Comparison of ENCODE assay signal across 20 cellular contexts in genomic region chr6:136695410-136695809, GRCh38.
"Had no signal": no experiment of that assay in that cellular context is flagged by ENCODE, and none has a peak within 500 bp of the region (broad histone marks: within the 10 kb centered on the region; RNA-seq: fewer than 3 reads in every experiment).

No MANE protein-coding gene starts in this region.

- H3K4me1 ChIP-seq: neural progenitor cell, psoas muscle, sigmoid colon had no signal

- DNase-seq: dermis blood vessel endothelial cell; effector memory CD4-positive, alpha-beta T cell; erythroblast; esophagus squamous epithelium; foreskin melanocyte; glutamatergic neuron; heart right ventricle; hypothalamus; kidney; mesendoderm; midbrain; naive thymus-derived CD4-positive, alpha-beta T cell; posterior cingulate gyrus; psoas muscle; right cardiac atrium; sigmoid colon; stimulated activated CD4-positive, alpha-beta T cell treated with anti-CD3 and anti-CD28 coated beads, Interleukin-4, amount 100 ng/mL, for 4 hours; transverse colon had no signal

- H3K27ac ChIP-seq: neural progenitor cell, psoas muscle, transverse colon had no signal

- H3K36me3 ChIP-seq: neural progenitor cell, sigmoid colon, transverse colon had no signal

- H3K4me3 ChIP-seq: coronary artery, esophagus squamous epithelium, heart right ventricle, neural progenitor cell, psoas muscle, sigmoid colon, transverse colon had no signal

- H3K27me3 ChIP-seq: esophagus squamous epithelium, heart right ventricle, neural progenitor cell, sigmoid colon, transverse colon had no signal

- H3K9me3 ChIP-seq: esophagus squamous epithelium, heart right ventricle, psoas muscle, sigmoid colon, transverse colon had no signal
